In genomic region chrX:16278927-16279326, GRCh38 we compare ENCODE assay signal across 1 cellular context.
TF ChIP-seq lines count a peak whose summit lies in the region.

No MANE protein-coding gene starts in this region.

TF ChIP-seq in GM23338, 12 proteins besides CTCF, POLR2A, EP300 and RAD21 (continued from another document):
- 0 out of 2 replicates have a peak, but pooled peaks have one; percentile 35 for TF ChIP-seq ZNF462 (CRISPR knock-in tag; IDR thresholded peaks at IDR 0.05)
